ENCODE assay signal across 1 cellular context in genomic region chr9:78438765-78439164, GRCh38.
TF ChIP-seq lines count a peak whose summit lies in the region.

No MANE protein-coding gene starts in this region.

TF ChIP-seq in WTC11, 78 proteins besides CTCF, POLR2A, EP300 and RAD21 (continued from another document):
- no peak for TF ChIP-seq ZNF281 (CRISPR knock-in tag; IDR thresholded peaks at IDR 0.05)
- TF ChIP-seq CREM (CRISPR knock-in tag; IDR thresholded peaks at IDR 0.05) = no peak
- no peak for TF ChIP-seq PREB (CRISPR knock-in tag; IDR thresholded peaks at IDR 0.05; ENCODE audit: borderline replicate concordance)
- no peak for TF ChIP-seq EMX1 (CRISPR knock-in tag; IDR thresholded peaks at IDR 0.05)
- no peak for TF ChIP-seq SP1 (CRISPR knock-in tag; conservative IDR thresholded peaks at IDR 0.05)
- TF ChIP-seq, protein P1, sequence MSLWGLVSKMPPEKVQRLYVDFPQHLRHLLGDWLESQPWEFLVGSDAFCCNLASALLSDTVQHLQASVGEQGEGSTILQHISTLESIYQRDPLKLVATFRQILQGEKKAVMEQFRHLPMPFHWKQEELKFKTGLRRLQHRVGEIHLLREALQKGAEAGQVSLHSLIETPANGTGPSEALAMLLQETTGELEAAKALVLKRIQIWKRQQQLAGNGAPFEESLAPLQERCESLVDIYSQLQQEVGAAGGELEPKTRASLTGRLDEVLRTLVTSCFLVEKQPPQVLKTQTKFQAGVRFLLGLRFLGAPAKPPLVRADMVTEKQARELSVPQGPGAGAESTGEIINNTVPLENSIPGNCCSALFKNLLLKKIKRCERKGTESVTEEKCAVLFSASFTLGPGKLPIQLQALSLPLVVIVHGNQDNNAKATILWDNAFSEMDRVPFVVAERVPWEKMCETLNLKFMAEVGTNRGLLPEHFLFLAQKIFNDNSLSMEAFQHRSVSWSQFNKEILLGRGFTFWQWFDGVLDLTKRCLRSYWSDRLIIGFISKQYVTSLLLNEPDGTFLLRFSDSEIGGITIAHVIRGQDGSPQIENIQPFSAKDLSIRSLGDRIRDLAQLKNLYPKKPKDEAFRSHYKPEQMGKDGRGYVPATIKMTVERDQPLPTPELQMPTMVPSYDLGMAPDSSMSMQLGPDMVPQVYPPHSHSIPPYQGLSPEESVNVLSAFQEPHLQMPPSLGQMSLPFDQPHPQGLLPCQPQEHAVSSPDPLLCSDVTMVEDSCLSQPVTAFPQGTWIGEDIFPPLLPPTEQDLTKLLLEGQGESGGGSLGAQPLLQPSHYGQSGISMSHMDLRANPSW (CRISPR knock-in tag; conservative IDR thresholded peaks at IDR 0.05; ENCODE audit: low read depth) = no peak
- TF ChIP-seq ZNF671 (CRISPR knock-in tag; IDR thresholded peaks at IDR 0.05) = no peak
- TF ChIP-seq ZMAT4 (CRISPR knock-in tag; IDR thresholded peaks at IDR 0.05) = no peak
- no peak for TF ChIP-seq RELA (CRISPR knock-in tag; IDR thresholded peaks at IDR 0.05; ENCODE audit: borderline replicate concordance)
- TF ChIP-seq NFYB (CRISPR knock-in tag; conservative IDR thresholded peaks at IDR 0.05; ENCODE audit: low read depth) = no peak
